Comparison of ENCODE assay signal across 9 cellular contexts in the genomic region with DNA sequence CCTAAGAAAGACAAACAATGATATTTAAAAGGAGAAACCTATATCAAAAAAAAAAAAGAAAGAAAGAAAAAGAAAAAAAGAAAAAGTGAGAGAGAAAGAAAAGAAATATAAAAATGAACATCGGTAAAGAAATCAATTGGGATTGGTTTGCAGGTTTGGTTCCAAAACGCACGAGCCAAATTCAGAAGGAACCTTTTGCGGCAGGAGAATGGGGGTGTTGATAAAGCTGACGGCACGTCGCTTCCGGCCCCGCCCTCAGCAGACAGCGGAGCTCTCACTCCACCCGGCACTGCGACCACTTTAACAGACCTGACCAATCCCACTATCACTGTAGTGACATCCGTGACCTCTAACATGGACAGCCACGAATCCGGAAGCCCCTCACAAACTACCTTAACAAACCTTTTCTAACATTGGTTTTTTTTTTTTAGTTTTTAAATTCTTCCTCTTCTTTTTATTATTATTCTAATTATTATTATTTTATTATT. TPM values are rescaled to one million over a fixed set of nuclear protein-coding genes. Genes with fewer than 3 reads are reported as not detected.
DNase-seq lines count a peak whose midpoint lies in the region; ATAC-seq and TF ChIP-seq lines count a peak whose summit lies in the region.
"Had no signal": no experiment of that assay in that cellular context is flagged by ENCODE, and none has a peak within 500 bp of the region (broad histone marks: within the 10 kb centered on the region; RNA-seq: fewer than 3 reads in every experiment).

No MANE protein-coding gene starts in this region.

- H3K27me3 ChIP-seq in MM.1S (replicated peaks; ENCODE audit: insufficient read depth, low read length) = no peaks in the 10 kb centered on the region
- peaks cover 51% of the 10 kb centered on the region for H3K27me3 ChIP-seq in skeletal muscle satellite cell (ENCODE audit: control insufficient read depth, insufficient read depth, low read length)

- peak overlapping the region; percentile 73 for H2AFZ ChIP-seq in MM.1S (ENCODE audit: low read length)

- H3K4me3 ChIP-seq in MM.1S (ENCODE audit: low read length) (peak overlapping the region; percentile 58), skeletal muscle satellite cell (ENCODE audit: low read length) (peak overlapping the region; percentile 59)
- H3K4me3 ChIP-seq: BLaER1 had no signal

- H3F3A ChIP-seq in MM.1S (ENCODE audit: insufficient read depth, low read length) = no peaks in the 10 kb centered on the region

- TF ChIP-seq CTCF in MM.1S (IDR thresholded peaks at IDR 0.05; ENCODE audit: low read length) = no peak
- TF ChIP-seq CTCF in brain (conservative IDR thresholded peaks at IDR 0.05) = no peak

- peaks cover 72% of the 10 kb centered on the region for H3K27me3 Mint-ChIP-seq in activated CD4-positive, alpha-beta T cell treated with anti-CD3 and anti-CD28 coated beads, Interleukin-2, amount 10 ng/mL, durations not matched to agents 24 days and 14 days
- H3K27me3 Mint-ChIP-seq in brain = peaks cover 51% of the 10 kb centered on the region

- intact Hi-C loops in activated CD4-positive, alpha-beta T cell treated with anti-CD3 and anti-CD28 coated beads, Interleukin-2, amount 10 ng/mL, durations not matched to agents 24 days and 14 days (cut with micrococcal nuclease) = loop anchor here (10.0 kb wide), 1 partner anchor 346 kb away; no protein-coding TSS in a partner anchor

- ATAC-seq in HG03521 (IDR thresholded peaks at IDR 0.05; ENCODE audit: unreplicated experiment) = no peak

- H3K27ac ChIP-seq in MM.1S (ENCODE audit: low read length) (no peak overlapping the region), substantia nigra (ENCODE audit: low read depth, low read length, poor library complexity, severe bottlenecking) (no peak overlapping the region)
- H3K27ac ChIP-seq: BLaER1 had no signal

- peak overlapping the region; percentile 82 for H3K4me3 Mint-ChIP-seq in activated CD4-positive, alpha-beta T cell treated with anti-CD3 and anti-CD28 coated beads, Interleukin-2, amount 10 ng/mL, durations not matched to agents 24 days and 14 days
- H3K4me3 Mint-ChIP-seq in brain = peak overlapping the region in 4 of 5 experiments; percentile 30 to 75 (median 65)

- H3K4me1 ChIP-seq in MM.1S (ENCODE audit: low read length) = 0 out of 2 replicates have a peak, but pooled peaks cover 3% of the 10 kb centered on the region
- no peaks in the 10 kb centered on the region for H3K4me1 ChIP-seq in skeletal muscle satellite cell (ENCODE audit: control insufficient read depth, insufficient read depth, low read length)
- H3K4me1 ChIP-seq: BLaER1 had no signal

- H3K4me1 Mint-ChIP-seq in activated CD4-positive, alpha-beta T cell treated with anti-CD3 and anti-CD28 coated beads, Interleukin-2, amount 10 ng/mL, durations not matched to agents 24 days and 14 days = peaks cover 9% of the 10 kb centered on the region
- peaks cover 9% of the 10 kb centered on the region for H3K4me1 Mint-ChIP-seq in brain

- H3K36me3 Mint-ChIP-seq in activated CD4-positive, alpha-beta T cell treated with anti-CD3 and anti-CD28 coated beads, Interleukin-2, amount 10 ng/mL, durations not matched to agents 24 days and 14 days (ENCODE audit: low read depth) = no peaks in the 10 kb centered on the region
- no peaks in the 10 kb centered on the region for H3K36me3 Mint-ChIP-seq in brain

- peak; percentile 74 for DNase-seq in activated CD4-positive, alpha-beta T cell treated with anti-CD3 and anti-CD28 coated beads, Interleukin-2, amount 10 ng/mL, durations not matched to agents 24 days and 14 days
- no peak for DNase-seq in activated CD4-positive, alpha-beta T cell treated with anti-CD3 and anti-CD28 coated beads for 4 hours
- DNase-seq in MM.1S (peak; percentile 31), NCI-H2081 treated with DMSO at 0.1 percent for 48 hours (lab: John Stamatoyannopoulos, UW) (no peak), substantia nigra (lab: John Stamatoyannopoulos, UW) (no peak)

- H4K20me1 ChIP-seq in MM.1S (ENCODE audit: insufficient read depth, low read length) = no peaks in the 10 kb centered on the region
- H4K20me1 ChIP-seq: BLaER1 had no signal

- peak overlapping the region; percentile 9; the same call in 1 of the 2 replicates for H3K9ac ChIP-seq in MM.1S (ENCODE audit: low read length)
- no peak overlapping the region for H3K9ac ChIP-seq in skeletal muscle satellite cell (ENCODE audit: low read depth, low read length)
- H3K9ac ChIP-seq: BLaER1 had no signal

- H3K4me2 ChIP-seq in MM.1S (ENCODE audit: low read depth, low read length) (peak overlapping the region; percentile 62), skeletal muscle satellite cell (ENCODE audit: low read length) (peak overlapping the region; percentile 78)
- H3K4me2 ChIP-seq: BLaER1 had no signal

- no peaks in the 10 kb centered on the region for H3K9me2 ChIP-seq in MM.1S (replicated peaks; ENCODE audit: insufficient read depth, low read length)

- H3K79me2 ChIP-seq in MM.1S (ENCODE audit: low read length) = no peaks in the 10 kb centered on the region

- H3K9me3 Mint-ChIP-seq in activated CD4-positive, alpha-beta T cell treated with anti-CD3 and anti-CD28 coated beads, Interleukin-2, amount 10 ng/mL, durations not matched to agents 24 days and 14 days = no peaks in the 10 kb centered on the region
- no peaks in the 10 kb centered on the region for H3K9me3 Mint-ChIP-seq in brain

- H3K9me3 ChIP-seq in MM.1S (replicated peaks; ENCODE audit: insufficient read depth, low read length) = no peaks in the 10 kb centered on the region
- H3K9me3 ChIP-seq in skeletal muscle satellite cell (replicated peaks; ENCODE audit: low read length) = no peaks in the 10 kb centered on the region
- H3K9me3 ChIP-seq: BLaER1 had no signal

- H3K27ac Mint-ChIP-seq in activated CD4-positive, alpha-beta T cell treated with anti-CD3 and anti-CD28 coated beads, Interleukin-2, amount 10 ng/mL, durations not matched to agents 24 days and 14 days = no peak overlapping the region
- H3K27ac Mint-ChIP-seq in brain = peak overlapping the region in 1 of 5 experiments; percentile 45

- H3K36me3 ChIP-seq in MM.1S (replicated peaks; ENCODE audit: insufficient read depth, low read length) (no peaks in the 10 kb centered on the region), skeletal muscle satellite cell (ENCODE audit: insufficient read depth, low read length) (no peaks in the 10 kb centered on the region)
- H3K36me3 ChIP-seq: BLaER1 had no signal

RNA-seq across cellular contexts. Expression of a gene that starts 11.7 kb away (rescaled TPM):
- 0.02 and 0.05 TPM in 2 replicates for total RNA-seq in activated CD4-positive, alpha-beta T cell treated with anti-CD3 and anti-CD28 coated beads, Interleukin-2, amount 10 ng/mL, durations not matched to agents 24 days and 14 days
- polyA plus RNA-seq in brain (ENCODE audit: insufficient read depth, low read depth, low replicate concordance) = not detected
- not detected in 2 replicates for total RNA-seq in skeletal muscle satellite cell (2012; rRNA removed)

RNA-seq across cellular contexts. Expression of a gene that starts 26.5 kb away (rescaled TPM):
- 1.0 and 1.3 TPM in 2 replicates for total RNA-seq in activated CD4-positive, alpha-beta T cell treated with anti-CD3 and anti-CD28 coated beads, Interleukin-2, amount 10 ng/mL, durations not matched to agents 24 days and 14 days
- 2.3 TPM for polyA plus RNA-seq in brain (ENCODE audit: insufficient read depth, low read depth, low replicate concordance)
- total RNA-seq in skeletal muscle satellite cell (2012; rRNA removed) = 4.8 and 10.6 TPM in 2 replicates

Comparison
In these comparisons a context has a peak if more than half of its experiments do, and no peak if none do; other contexts are left out.
1. DNase-seq: peak in activated CD4-positive, alpha-beta T cell treated with anti-CD3 and anti-CD28 coated beads, Interleukin-2, amount 10 ng/mL, durations not matched to agents 24 days and 14 days (single experiment) and MM.1S (single experiment); none in activated CD4-positive, alpha-beta T cell treated with anti-CD3 and anti-CD28 coated beads for 4 hours (0 of 2), NCI-H2081 treated with DMSO at 0.1 percent for 48 hours (single experiment) and substantia nigra (0 of 49).